11 cellular contexts compared by ENCODE assay signal in genomic region chr3:185864767-185865166, GRCh38.
"Had no signal": no experiment of that assay in that cellular context is flagged by ENCODE, and none has a peak within 500 bp of the region (broad histone marks: within the 10 kb centered on the region; RNA-seq: fewer than 3 reads in every experiment).

No MANE protein-coding gene starts in this region.

- H3K27ac ChIP-seq: GM23248 had no signal

- H3K27ac Mint-ChIP-seq: HFFc6 had no signal

- H3K9ac ChIP-seq: GM23248 had no signal

- H3K36me3 ChIP-seq: HAP-1 had no signal

- H3K4me2 ChIP-seq: GM23338 had no signal

- FAIRE-seq: H1, H54 had no signal

- H3K4me3 Mint-ChIP-seq: GM23338, H9, HFFc6 had no signal

- ATAC-seq: HCT116 had no signal

- H3K9me3 ChIP-seq: HAP-1 had no signal

- DNase-seq: GM23248, GOT3, H7, H9, HCEC 1CT, HFFc6 had no signal

- H3K4me3 ChIP-seq: GM23248, GM23338, HAP-1 had no signal

- H2AFZ ChIP-seq: GM23248, GM23338 had no signal

- H3K9me3 Mint-ChIP-seq: GM23338, H9, HFFc6 had no signal
